In the genomic region with DNA sequence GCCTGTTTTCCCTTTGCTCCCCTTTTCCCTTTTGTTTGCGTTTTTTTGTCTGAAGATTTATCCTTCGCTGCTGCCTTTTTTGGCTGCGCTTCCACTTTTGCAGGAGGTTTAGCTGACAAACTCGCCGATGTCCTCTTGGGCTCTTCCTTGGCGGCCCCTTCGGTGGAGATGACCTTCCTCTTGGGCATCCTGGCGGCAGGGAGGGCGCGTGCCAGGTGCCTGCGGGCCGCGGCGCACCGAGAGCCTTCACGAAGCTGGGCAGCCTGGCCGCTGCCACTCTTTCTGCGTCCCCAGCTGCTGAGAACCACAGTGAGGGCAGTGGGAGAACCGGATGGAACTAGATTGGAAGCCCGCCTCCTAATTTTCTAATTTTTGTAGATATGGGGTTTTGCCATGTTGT, we compare ENCODE assay signal across 17 cellular contexts. TPM values are rescaled to one million over a fixed set of nuclear protein-coding genes. Genes with fewer than 3 reads are reported as not detected.
DNase-seq lines count a peak whose midpoint lies in the region; ATAC-seq and TF ChIP-seq lines count a peak whose summit lies in the region.
"Had no signal": no experiment of that assay in that cellular context is flagged by ENCODE, and none has a peak within 500 bp of the region (broad histone marks: within the 10 kb centered on the region; RNA-seq: fewer than 3 reads in every experiment).

No MANE protein-coding gene starts in this region.

- no peak overlapping the region for H3K9ac ChIP-seq in BLaER1

- H3K79me2 ChIP-seq in GM23338 (replicated peaks; ENCODE audit: insufficient read depth): no peaks in the 10 kb centered on the region
- H3K79me2 ChIP-seq in osteoblast (ENCODE audit: insufficient read depth, low read length): no peaks in the 10 kb centered on the region

- intact Hi-C loops in upper lobe of right lung (cut with DNase I): no loop called here

- ATAC-seq in GM23338 (no peak), HG02852 (IDR thresholded peaks at IDR 0.05; ENCODE audit: unreplicated experiment) (no peak), upper lobe of right lung (no peak)

- H3K27ac Mint-ChIP-seq in GM23338 (no peak overlapping the region), nephron (peak overlapping the region in 2 of 3 experiments; percentile 9 to 41)
- H3K27ac Mint-ChIP-seq: B cell; CD4-positive, alpha-beta memory T cell had no signal

- H3K4me2 ChIP-seq in BLaER1: peak overlapping the region; percentile 27; the same call in 1 of the 2 replicates
- H3K4me2 ChIP-seq in GM23338: no peak overlapping the region
- H3K4me2 ChIP-seq in osteoblast (ENCODE audit: insufficient read depth, low read length): peak overlapping the region; percentile 63

- H3K36me3 Mint-ChIP-seq in GM23338 (ENCODE audit: low read depth) (no peaks in the 10 kb centered on the region), nephron (ENCODE audit: low read depth) (no peaks in the 10 kb centered on the region)
- H3K36me3 Mint-ChIP-seq: CD4-positive, alpha-beta memory T cell had no signal

- H3K36me3 ChIP-seq in BLaER1 (no peaks in the 10 kb centered on the region), GM23338 (ENCODE audit: insufficient read depth) (no peaks in the 10 kb centered on the region), osteoblast (ENCODE audit: insufficient read depth, low read length) (no peaks in the 10 kb centered on the region), upper lobe of right lung (no peaks in the 10 kb centered on the region)

- no peaks in the 10 kb centered on the region for H3K4me1 Mint-ChIP-seq in GM23338
- peaks cover 27% of the 10 kb centered on the region for H3K4me1 Mint-ChIP-seq in nephron
- H3K4me1 Mint-ChIP-seq: B cell; CD4-positive, alpha-beta memory T cell had no signal

- no peak for DNase-seq in GM23338 (ENCODE audit: low spot score)
- no peak for DNase-seq in osteoblast (ENCODE audit: insufficient read length, low spot score, missing footprints)
- DNase-seq in cerebellum (ENCODE audit: low spot score): no peak
- no peak for DNase-seq in upper lobe of right lung
- DNase-seq: C1 segment of cervical spinal cord; Calu3; CD4-positive, alpha-beta memory T cell; COR-L47; DMS53; DMS79 treated with DMSO at 0.1 percent for 48 hours; GF-D8; H7 had no signal

- H3K9me2 ChIP-seq in GM23338 (ENCODE audit: insufficient read depth): no peaks in the 10 kb centered on the region

- H3K27me3 ChIP-seq in BLaER1: no peaks in the 10 kb centered on the region
- H3K27me3 ChIP-seq in GM23338 (ENCODE audit: insufficient read depth): no peaks in the 10 kb centered on the region
- peaks cover 42% of the 10 kb centered on the region for H3K27me3 ChIP-seq in osteoblast (ENCODE audit: insufficient read depth, low read length)
- peaks cover 9% of the 10 kb centered on the region for H3K27me3 ChIP-seq in upper lobe of right lung

- H3K4me3 ChIP-seq in BLaER1 (no peak overlapping the region), GM23338 (no peak overlapping the region), osteoblast (ENCODE audit: insufficient read depth, low read length) (no peak overlapping the region), upper lobe of right lung (no peak overlapping the region)

- H3K4me1 ChIP-seq in BLaER1: peaks cover 19% of the 10 kb centered on the region
- H3K4me1 ChIP-seq in GM23338 (ENCODE audit: insufficient read depth): no peaks in the 10 kb centered on the region
- peaks cover 5% of the 10 kb centered on the region for H3K4me1 ChIP-seq in osteoblast (ENCODE audit: insufficient read depth, low read length)
- no peaks in the 10 kb centered on the region for H3K4me1 ChIP-seq in upper lobe of right lung

- 0 out of 2 replicates have a peak overlapping the region, but pooled peaks have one; percentile 69 for H2AFZ ChIP-seq in GM23338
- H2AFZ ChIP-seq in osteoblast (ENCODE audit: low read length): no peak overlapping the region

- H3K27me3 Mint-ChIP-seq in GM23338 (ENCODE audit: insufficient read depth, low read depth, poor library complexity) (peaks cover 3% of the 10 kb centered on the region), nephron (ENCODE audit: low read depth) (peaks cover 7% of the 10 kb centered on the region)

- no peaks in the 10 kb centered on the region for H3K9me3 ChIP-seq in BLaER1
- no peaks in the 10 kb centered on the region for H3K9me3 ChIP-seq in osteoblast (ENCODE audit: low read depth, low read length)
- no peaks in the 10 kb centered on the region for H3K9me3 ChIP-seq in upper lobe of right lung

- no peak for TF ChIP-seq CTCF in GM23338 (conservative IDR thresholded peaks at IDR 0.05; ENCODE audit: low read depth in 2 of 2)
- TF ChIP-seq CTCF in nephron (IDR thresholded peaks at IDR 0.05; ENCODE audit: unreplicated experiment in 3 of 3): no peak
- TF ChIP-seq CTCF in osteoblast (IDR thresholded peaks at IDR 0.05; ENCODE audit: extremely low read depth, low read depth, low read length): no peak
- no peak for TF ChIP-seq CTCF in upper lobe of right lung (IDR thresholded peaks at IDR 0.05)

- H3K4me3 Mint-ChIP-seq in GM23338 (no peak overlapping the region), nephron (no peak overlapping the region)
- H3K4me3 Mint-ChIP-seq: B cell; CD4-positive, alpha-beta memory T cell had no signal

- no peaks in the 10 kb centered on the region for H4K20me1 ChIP-seq in BLaER1
- H4K20me1 ChIP-seq in GM23338 (replicated peaks; ENCODE audit: insufficient read depth): no peaks in the 10 kb centered on the region
- no peaks in the 10 kb centered on the region for H4K20me1 ChIP-seq in osteoblast (ENCODE audit: insufficient read depth, low read length)

- H3K27ac ChIP-seq in BLaER1 (no peak overlapping the region), GM23338 (ENCODE audit: low read depth) (no peak overlapping the region), osteoblast (ENCODE audit: low read depth, low read length) (peak overlapping the region; percentile 79), upper lobe of right lung (no peak overlapping the region)
- H3K27ac ChIP-seq: 22Rv1 had no signal

- H3F3A ChIP-seq in GM23338 (replicated peaks; ENCODE audit: low read depth): no peaks in the 10 kb centered on the region

- no peaks in the 10 kb centered on the region for H3K9me3 Mint-ChIP-seq in GM23338
- H3K9me3 Mint-ChIP-seq in nephron: no peaks in the 10 kb centered on the region
- H3K9me3 Mint-ChIP-seq: CD4-positive, alpha-beta memory T cell had no signal

TF ChIP-seq in GM23338, 12 proteins besides CTCF, POLR2A, EP300 and RAD21 (continues in another document):
- TF ChIP-seq POLR2AphosphoS5 (IDR thresholded peaks at IDR 0.05; ENCODE audit: low read depth): no peak
- no peak for TF ChIP-seq CREB1 (CRISPR knock-in tag; IDR thresholded peaks at IDR 0.05; ENCODE audit: low read depth)
- no peak for TF ChIP-seq STAT1 (IDR thresholded peaks at IDR 0.05; ENCODE audit: unreplicated experiment)
- no peak for TF ChIP-seq EZH2phosphoT487 (IDR thresholded peaks at IDR 0.05; ENCODE audit: unreplicated experiment)
- no peak for TF ChIP-seq ZNF331 (CRISPR knock-in tag; IDR thresholded peaks at IDR 0.05; ENCODE audit: low read depth)

RNA-seq across cellular contexts. Expression of a gene that starts 28.2 kb away (rescaled TPM):
- total RNA-seq in GM23338 (2014; rRNA removed; shearing (Covaris generic)): 24.0 and 30.7 TPM in 2 replicates
- polyA plus RNA-seq in GM23338 (2016; fragmentation: Nextera tagmentation; extraction: Ambion mirVana): 16.8 and 19.5 TPM in 2 replicates
- total RNA-seq in osteoblast (32.6 and 35.9 TPM in 2 replicates), cerebellum (33.1 TPM), upper lobe of right lung (9.3 TPM)
